ENCODE assay signal across 1 cellular context in the genomic region with DNA sequence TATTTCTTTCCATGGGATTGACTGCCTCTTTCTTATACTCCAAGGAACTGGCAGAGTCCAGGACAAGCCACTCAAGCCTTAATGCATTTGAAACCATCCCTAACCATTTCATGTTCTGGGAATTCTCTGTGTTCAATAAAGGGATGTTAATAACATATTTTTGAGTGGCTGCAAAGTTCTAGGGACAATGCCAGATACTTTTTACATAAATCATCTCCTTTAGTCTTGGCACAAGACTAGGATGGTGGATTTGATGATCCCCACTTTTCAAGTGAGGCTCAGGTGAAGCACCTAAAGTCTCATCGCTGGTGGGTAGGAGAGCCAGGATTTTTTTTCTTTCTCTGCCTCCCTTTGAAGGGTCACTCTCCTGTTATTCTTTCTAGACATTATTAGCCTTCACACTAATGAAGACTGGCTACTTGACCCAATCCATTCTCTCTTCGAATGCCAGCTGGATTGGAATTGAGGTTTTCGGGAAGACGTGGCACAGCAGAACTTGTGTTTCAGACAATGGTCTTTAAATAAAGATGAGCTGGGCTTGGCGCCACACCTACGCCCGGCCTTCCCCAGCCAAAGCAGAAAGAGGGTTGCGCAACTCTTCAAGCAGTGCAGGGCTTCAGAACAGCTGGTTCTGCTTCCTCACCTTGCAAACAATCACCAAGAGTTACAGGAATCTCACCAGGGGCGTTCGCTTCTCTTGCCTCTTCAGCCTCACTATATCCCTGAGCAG.
TF ChIP-seq lines count a peak whose summit lies in the region.

No MANE protein-coding gene starts in this region.

TF ChIP-seq in H1, 55 proteins besides CTCF, POLR2A, EP300 and RAD21:
- TF ChIP-seq CEBPB (IDR thresholded peaks at IDR 0.05; ENCODE audit: low read depth, low read length) (peak; percentile 95), YY1 (IDR thresholded peaks at IDR 0.05; ENCODE audit: low read depth, low read length) (no peak), SIN3A (conservative IDR thresholded peaks at IDR 0.05 in 1 of 2, IDR thresholded peaks at IDR 0.05 in 1 of 2; ENCODE audit: low read depth in 1 of 2, low read length in 2 of 2) (no peak), KDM1A (IDR thresholded peaks at IDR 0.05; ENCODE audit: borderline replicate concordance, low read length) (no peak)
TF ChIP-seq in H1: peak in this region for 1.
